ENCODE assay signal across 8 cellular contexts in the genomic region with DNA sequence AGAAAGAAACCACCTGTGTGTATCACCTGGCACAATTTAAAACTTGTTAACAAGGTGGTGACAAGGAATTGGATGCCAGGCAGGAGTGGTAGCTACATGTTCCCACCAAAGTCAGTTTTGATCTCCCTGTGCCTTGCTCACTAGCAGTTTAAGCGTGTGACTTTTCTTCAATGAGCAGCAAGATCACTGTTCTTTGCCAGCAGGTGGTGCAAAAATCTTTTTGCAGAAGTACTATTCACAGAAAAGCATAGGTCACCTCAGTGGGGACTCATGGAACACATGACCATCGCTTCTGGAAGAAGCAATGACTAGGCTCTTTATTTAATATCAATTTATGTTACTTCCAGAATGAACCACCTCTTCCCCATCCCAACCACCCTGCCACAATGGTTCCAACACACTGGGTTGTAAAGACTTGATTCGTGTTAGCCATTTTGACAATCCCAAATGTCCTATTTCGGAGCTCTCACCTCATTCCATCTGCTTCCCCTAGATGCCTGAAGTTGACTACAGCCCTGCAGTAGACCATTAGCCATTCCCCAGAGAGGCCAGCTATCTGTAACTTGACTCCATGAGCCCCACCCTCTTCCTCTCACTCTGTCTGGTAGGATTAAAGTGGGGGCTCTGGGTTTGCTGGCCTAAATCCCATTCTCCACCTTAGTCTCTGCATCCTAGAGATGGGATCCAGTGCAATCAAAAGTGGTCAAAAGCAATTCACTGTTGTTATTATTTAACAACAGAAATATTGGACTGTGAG. TPM values are rescaled to one million over a fixed set of nuclear protein-coding genes. Genes with fewer than 3 reads are reported as not detected.
A peak's percentile ranks its signal among the peaks of the same experiment; 100 is the strongest.
DNase-seq lines count a peak whose midpoint lies in the region; ATAC-seq and FAIRE-seq lines count a peak whose summit lies in the region.

No MANE protein-coding gene starts in this region.

- FAIRE-seq in A204.1 (lab: Jason Lieb, UNC) (peak; percentile 97), urothelium cell line (lab: Jason Lieb, UNC) (no peak)

- peak; percentile 64 for DNase-seq in RPMI7951 (ENCODE audit: low read depth)
- DNase-seq in left cardiac atrium = no peak
- no peak for DNase-seq in stimulated activated naive CD4-positive, alpha-beta T cell (lab: John Stamatoyannopoulos, UW)
- DNase-seq in activated gamma-delta T cell (lab: John Stamatoyannopoulos, UW) = no peak
- no peak for DNase-seq in urothelium cell line (ENCODE audit: low spot score)

- intact Hi-C loops in left cardiac atrium (cut with DNase I) = loop anchor here in 1 of 2 donors (10.0 kb wide), 1 partner anchor 64 kb away; a partner anchor contains a TSS

- peak; percentile 86 for ATAC-seq in GM18868 (IDR thresholded peaks at IDR 0.05; ENCODE audit: unreplicated experiment)
- ATAC-seq in left cardiac atrium = peak; percentile 11 to 36
- no peak for ATAC-seq in GM21515 (IDR thresholded peaks at IDR 0.05; ENCODE audit: unreplicated experiment)

RNA-seq across cellular contexts. Expression of a gene that starts 59.1 kb away (rescaled TPM):
- total RNA-seq in RPMI7951 (2014; rRNA removed; shearing (Covaris generic)) = 39.2 and 44.5 TPM in 2 replicates
- total RNA-seq in left cardiac atrium = 10 to 100 TPM; 35.6 to 45.7 TPM
